ENCODE assay signal across 14 cellular contexts in the genomic region with DNA sequence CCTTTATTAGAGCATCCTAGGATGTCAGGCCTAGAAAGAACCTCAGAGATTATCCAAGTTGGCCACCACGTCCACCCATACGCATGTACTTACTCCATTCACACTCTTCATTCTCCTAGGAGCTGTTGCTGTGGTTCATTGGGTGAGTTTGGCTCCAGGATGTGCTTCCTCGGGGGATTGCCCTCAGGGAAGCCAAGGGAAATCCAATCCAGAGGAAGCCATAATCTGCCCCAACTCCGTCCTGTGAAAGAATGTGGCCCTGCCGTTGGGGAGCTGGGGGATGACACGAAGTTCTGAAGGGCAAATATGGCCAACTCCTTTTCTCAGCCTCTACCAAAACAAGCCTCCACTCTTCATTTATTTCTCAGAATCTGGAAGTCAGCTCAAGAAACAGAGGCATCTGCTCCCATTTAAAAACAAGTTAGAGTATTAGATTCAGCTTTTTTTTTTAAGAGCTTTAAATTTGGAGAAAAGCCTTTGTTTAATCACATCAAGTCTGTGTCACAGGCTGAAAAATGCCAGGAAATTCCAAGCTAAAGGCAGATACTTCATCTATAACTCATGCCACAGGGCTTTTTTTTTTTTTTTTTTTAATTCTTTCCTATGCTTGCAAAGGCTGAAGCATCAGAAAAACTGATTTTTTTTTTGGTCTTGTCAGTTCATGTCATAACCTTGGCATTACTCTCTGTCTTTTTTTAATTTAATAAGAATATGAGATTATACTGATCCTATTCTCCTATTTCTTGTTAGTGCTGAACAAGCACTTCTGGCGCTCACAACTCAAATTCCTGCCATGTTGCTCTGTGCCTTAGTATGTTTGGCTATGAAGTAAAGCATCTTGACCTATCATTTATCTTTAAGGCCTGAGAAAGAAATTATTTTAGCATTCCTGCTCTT.
A peak's percentile ranks its signal among the peaks of the same experiment; 100 is the strongest.
DNase-seq lines count a peak whose midpoint lies in the region; ATAC-seq and TF ChIP-seq lines count a peak whose summit lies in the region.
"Had no signal": no experiment of that assay in that cellular context is flagged by ENCODE, and none has a peak within 500 bp of the region (broad histone marks: within the 10 kb centered on the region; RNA-seq: fewer than 3 reads in every experiment).

No MANE protein-coding gene starts in this region.

- H3K27ac ChIP-seq in GM23248 (peak overlapping the region; percentile 91), foreskin keratinocyte (peak overlapping the region; percentile 22), smooth muscle cell (ENCODE audit: low read depth) (peak overlapping the region; percentile 68)
- H3K27ac ChIP-seq: body of pancreas, suprapubic skin had no signal

- H3K9me3 Mint-ChIP-seq in stimulated activated memory B cell treated with anti-CD40 and anti-IgM and Interleukin-4, amounts not matched to agents 10 μg/mL and 1 μg/mL and 100 μg/mL, for 72 hours: no peaks in the 10 kb centered on the region
- H3K9me3 Mint-ChIP-seq: T-cell had no signal

- H3F3A ChIP-seq in GM23248 (ENCODE audit: insufficient read depth) (peaks cover 23% of the 10 kb centered on the region), smooth muscle cell (ENCODE audit: low read depth) (no peaks in the 10 kb centered on the region)

- H3K27me3 ChIP-seq in GM23248 (replicated peaks; ENCODE audit: insufficient read depth) (no peaks in the 10 kb centered on the region), adipocyte (replicated peaks; ENCODE audit: control insufficient read depth, insufficient read depth, low read length) (no peaks in the 10 kb centered on the region), foreskin keratinocyte (no peaks in the 10 kb centered on the region), smooth muscle cell (ENCODE audit: low read depth) (no peaks in the 10 kb centered on the region)
- H3K27me3 ChIP-seq: body of pancreas, suprapubic skin had no signal

- WGBS in GM23248 (ENCODE audit: low coverage in 1 of 2, low lambda C conversion rate in 2 of 2, missing lambda C conversion rate in 2 of 2), 2 experiments: 11 to 16% methylated on average over 7 of the region's 7 CpGs
- 75% methylated on average over 7 of the region's 7 CpGs for WGBS in smooth muscle cell (ENCODE audit: low lambda C conversion rate)

- no peak overlapping the region for H3K27ac Mint-ChIP-seq in stimulated activated memory B cell treated with anti-CD40 and anti-IgM and Interleukin-4, amounts not matched to agents 10 μg/mL and 1 μg/mL and 100 μg/mL, for 72 hours
- H3K27ac Mint-ChIP-seq: activated T-cell treated with anti-CD3 and anti-CD28 coated beads, Interleukin-2, amount 50 U/mL, for 72 hours; T-cell had no signal

- peak; percentile 88 for DNase-seq in GM23248
- DNase-seq in adipocyte (ENCODE audit: low read depth): peak; percentile 91
- peak in 1 of 2 donors; percentile 70 for DNase-seq in foreskin keratinocyte
- no peak for DNase-seq in smooth muscle cell (lab: John Stamatoyannopoulos, UW; ENCODE audit: unreplicated experiment)
- no peak for DNase-seq in NCI-H2029 (lab: John Stamatoyannopoulos, UW)
- DNase-seq in NCI-H146 treated with DMSO at 0.1 percent for 48 hours (lab: John Stamatoyannopoulos, UW; ENCODE audit: unreplicated experiment): no peak
- DNase-seq: activated CD4-positive, alpha-beta T cell treated with anti-CD3 and anti-CD28 coated beads for 4 hours; activated T-cell treated with anti-CD3 and anti-CD28 coated beads, Interleukin-2, amount 50 U/mL, for 72 hours; body of pancreas; right cardiac atrium; T-cell had no signal

- no peaks in the 10 kb centered on the region; the same call in 1 of the 2 replicates for H3K36me3 ChIP-seq in GM23248 (ENCODE audit: low read depth)
- no peaks in the 10 kb centered on the region for H3K36me3 ChIP-seq in adipocyte (ENCODE audit: control insufficient read depth, insufficient read depth, low read length, severe bottlenecking)
- no peaks in the 10 kb centered on the region for H3K36me3 ChIP-seq in smooth muscle cell (ENCODE audit: low read depth)
- H3K36me3 ChIP-seq: suprapubic skin had no signal

- H4K20me1 ChIP-seq in GM23248 (ENCODE audit: insufficient read depth) (no peaks in the 10 kb centered on the region), smooth muscle cell (ENCODE audit: low read depth) (no peaks in the 10 kb centered on the region)

- H3K9ac ChIP-seq in GM23248 (peak overlapping the region; percentile 63), adipocyte (ENCODE audit: low read length) (peak overlapping the region; percentile 59), smooth muscle cell (ENCODE audit: low read depth) (no peak overlapping the region)

- TF ChIP-seq CTCF in foreskin keratinocyte (conservative IDR thresholded peaks at IDR 0.05): no peak
- no peak for TF ChIP-seq CTCF in smooth muscle cell (IDR thresholded peaks at IDR 0.05; ENCODE audit: borderline replicate concordance, insufficient read depth, poor library complexity, severe bottlenecking)

- no peaks in the 10 kb centered on the region for H3K4me1 Mint-ChIP-seq in stimulated activated memory B cell treated with anti-CD40 and anti-IgM and Interleukin-4, amounts not matched to agents 10 μg/mL and 1 μg/mL and 100 μg/mL, for 72 hours
- H3K4me1 Mint-ChIP-seq: T-cell had no signal

- H3K27me3 Mint-ChIP-seq in stimulated activated memory B cell treated with anti-CD40 and anti-IgM and Interleukin-4, amounts not matched to agents 10 μg/mL and 1 μg/mL and 100 μg/mL, for 72 hours: no peaks in the 10 kb centered on the region
- H3K27me3 Mint-ChIP-seq: T-cell had no signal

- peak overlapping the region; percentile 82 for H3K4me2 ChIP-seq in GM23248 (ENCODE audit: unreplicated experiment)
- peak overlapping the region; percentile 60 for H3K4me2 ChIP-seq in smooth muscle cell

- H3K9me2 ChIP-seq in GM23248 (ENCODE audit: insufficient read depth): no peaks in the 10 kb centered on the region; the same call in 1 of the 2 replicates

- H3K36me3 Mint-ChIP-seq in stimulated activated memory B cell treated with anti-CD40 and anti-IgM and Interleukin-4, amounts not matched to agents 10 μg/mL and 1 μg/mL and 100 μg/mL, for 72 hours: no peaks in the 10 kb centered on the region
- H3K36me3 Mint-ChIP-seq: T-cell had no signal

- H3K9me3 ChIP-seq in GM23248 (ENCODE audit: low read depth) (no peaks in the 10 kb centered on the region), adipocyte (ENCODE audit: control insufficient read depth, low read length) (no peaks in the 10 kb centered on the region), smooth muscle cell (replicated peaks; ENCODE audit: low read depth) (no peaks in the 10 kb centered on the region)
- H3K9me3 ChIP-seq: body of pancreas, suprapubic skin had no signal

- ATAC-seq in foreskin keratinocyte (peak; percentile 51), GM21528 (IDR thresholded peaks at IDR 0.05; ENCODE audit: low FRiP score, unreplicated experiment) (no peak)
- no peak for ATAC-seq in stimulated activated memory B cell treated with anti-CD40 and anti-IgM and Interleukin-4, amounts not matched to agents 10 μg/mL and 1 μg/mL and 100 μg/mL, for 72 hours
- ATAC-seq: activated T-cell treated with anti-CD3 and anti-CD28 coated beads, Interleukin-2, amount 50 U/mL, for 72 hours; body of pancreas; right cardiac atrium; T-cell had no signal

- H3K4me1 ChIP-seq in GM23248 (ENCODE audit: insufficient read depth) (peaks cover 65% of the 10 kb centered on the region), adipocyte (ENCODE audit: control insufficient read depth, insufficient read depth, low read length) (peaks cover 14% of the 10 kb centered on the region), foreskin keratinocyte (peaks cover 46% of the 10 kb centered on the region), smooth muscle cell (ENCODE audit: low read depth) (no peaks in the 10 kb centered on the region)
- H3K4me1 ChIP-seq: suprapubic skin had no signal

- H3K4me3 ChIP-seq in GM23248 (peak overlapping the region; percentile 61), adipocyte (ENCODE audit: low read length) (peak overlapping the region; percentile 17), smooth muscle cell (no peak overlapping the region)
- H3K4me3 ChIP-seq: body of pancreas, suprapubic skin had no signal

- H2AFZ ChIP-seq in GM23248 (peak overlapping the region; percentile 90), smooth muscle cell (ENCODE audit: low read depth) (peak overlapping the region; percentile 53)

- H3K79me2 ChIP-seq in GM23248 (ENCODE audit: insufficient read depth) (peaks cover 12% of the 10 kb centered on the region; the same call in 1 of the 2 replicates), smooth muscle cell (ENCODE audit: low read depth) (no peaks in the 10 kb centered on the region)

- H3K4me3 Mint-ChIP-seq in stimulated activated memory B cell treated with anti-CD40 and anti-IgM and Interleukin-4, amounts not matched to agents 10 μg/mL and 1 μg/mL and 100 μg/mL, for 72 hours: no peak overlapping the region
- H3K4me3 Mint-ChIP-seq: activated T-cell treated with anti-CD3 and anti-CD28 coated beads, Interleukin-2, amount 50 U/mL, for 72 hours; T-cell had no signal

- in situ Hi-C loops in GM23248 (cut with MboI): no loop called here

Comparison
In these comparisons a context has a peak if more than half of its experiments do, and no peak if none do; other contexts are left out.
1. DNase-seq: peak in GM23248 (single experiment) and adipocyte (single experiment); none in smooth muscle cell (single experiment), NCI-H2029 (single experiment) and NCI-H146 treated with DMSO at 0.1 percent for 48 hours (single experiment).
2. H3K27ac ChIP-seq: peak in every context shown above with its lines; median percentile 91 in GM23248; 68 in smooth muscle cell; 22 in foreskin keratinocyte.